ENCODE assay signal across 25 cellular contexts in genomic region chr6:10589983-10590382, GRCh38.
DNase-seq lines count a peak whose midpoint lies in the region; ATAC-seq and TF ChIP-seq lines count a peak whose summit lies in the region.
"Had no signal": no experiment of that assay in that cellular context is flagged by ENCODE, and none has a peak within 500 bp of the region (broad histone marks: within the 10 kb centered on the region; RNA-seq: fewer than 3 reads in every experiment).

No MANE protein-coding gene starts in this region.

- H3K27ac ChIP-seq in cardiac muscle cell = peak overlapping the region; percentile 96
- peak overlapping the region; percentile 70 for H3K27ac ChIP-seq in GM23338 (ENCODE audit: low read depth)
- H3K27ac ChIP-seq in coronary artery = no peak overlapping the region
- H3K27ac ChIP-seq: 22Rv1; A549; BLaER1 treated with 17β-estradiol and CSF1 and Interleukin-3, amounts not matched to agents 10 nM and 100 nM; C4-2B had no signal

- H3K27me3 ChIP-seq in cardiac muscle cell (no peaks in the 10 kb centered on the region), GM23338 (ENCODE audit: insufficient read depth) (no peaks in the 10 kb centered on the region)
- H3K27me3 ChIP-seq: BLaER1 treated with 17β-estradiol and CSF1 and Interleukin-3, amounts not matched to agents 10 nM and 100 nM had no signal

- ATAC-seq in left ventricle myocardium superior (no peak), GM23338 (no peak), WTC11 (no peak), natural killer cell (no peak)
- ATAC-seq: A549; CD8-positive, alpha-beta T cell; GM12878 had no signal

- H3K27me3 Mint-ChIP-seq in GM23338 (ENCODE audit: insufficient read depth, low read depth, poor library complexity) (peaks cover 16% of the 10 kb centered on the region), WTC11 (ENCODE audit: low read depth) (no peaks in the 10 kb centered on the region), natural killer cell (ENCODE audit: low read depth in 2 of 2) (peaks cover 2 to 6% of the 10 kb centered on the region in 2 donors)
- H3K27me3 Mint-ChIP-seq: B cell; CD4-positive, alpha-beta T cell had no signal

- H3K36me3 ChIP-seq in cardiac muscle cell = no peaks in the 10 kb centered on the region
- no peaks in the 10 kb centered on the region; the same call in 1 of the 2 replicates for H3K36me3 ChIP-seq in GM23338 (ENCODE audit: insufficient read depth)
- H3K36me3 ChIP-seq: BLaER1 treated with 17β-estradiol and CSF1 and Interleukin-3, amounts not matched to agents 10 nM and 100 nM had no signal

- peaks cover 22% of the 10 kb centered on the region for H4K20me1 ChIP-seq in GM23338 (replicated peaks; ENCODE audit: insufficient read depth)
- H4K20me1 ChIP-seq: BLaER1 treated with 17β-estradiol and CSF1 and Interleukin-3, amounts not matched to agents 10 nM and 100 nM had no signal

- no peak overlapping the region for H3K4me2 ChIP-seq in GM23338
- H3K4me2 ChIP-seq: A549; BLaER1 treated with 17β-estradiol and CSF1 and Interleukin-3, amounts not matched to agents 10 nM and 100 nM had no signal

- TF ChIP-seq CTCF in cardiac muscle cell (IDR thresholded peaks at IDR 0.05; ENCODE audit: low read depth, low read length) (no peak), GM23338 (conservative IDR thresholded peaks at IDR 0.05; ENCODE audit: low read depth in 2 of 2) (no peak), WTC11 (IDR thresholded peaks at IDR 0.05) (no peak), coronary artery (IDR thresholded peaks at IDR 0.05) (no peak), natural killer cell (IDR thresholded peaks at IDR 0.05) (no peak)

- H3K27ac Mint-ChIP-seq in GM23338 (no peak overlapping the region), WTC11 (no peak overlapping the region), natural killer cell (no peak overlapping the region)
- H3K27ac Mint-ChIP-seq: B cell; CD4-positive, alpha-beta T cell; CD8-positive, alpha-beta T cell had no signal

- H3K4me1 ChIP-seq in cardiac muscle cell (ENCODE audit: low read depth) (peaks cover 22% of the 10 kb centered on the region), GM23338 (ENCODE audit: insufficient read depth) (peaks cover 66% of the 10 kb centered on the region)
- H3K4me1 ChIP-seq: A549 had no signal

- POLR2A ChIA-PET in WTC11 (lab: Charles Lee) = interaction anchor here (0.5 to 1.6 kb wide), 3 partner anchors 12 to 69 kb away, joined by 3 to 4 read pairs (median 3); partner anchors contain the start of gene GCNT2

- H3K79me2 ChIP-seq in GM23338 (replicated peaks; ENCODE audit: insufficient read depth) = peaks cover 95% of the 10 kb centered on the region

- H3K4me1 Mint-ChIP-seq in GM23338 (peaks cover 53% of the 10 kb centered on the region), WTC11 (peaks cover 63% of the 10 kb centered on the region), natural killer cell (no peaks in the 10 kb centered on the region)

- DNase-seq in cardiac muscle cell (ENCODE audit: low read depth in 1 of 2, low spot score in 1 of 2) = no peak
- DNase-seq in left ventricle myocardium superior = no peak
- no peak for DNase-seq in GM23338 (ENCODE audit: low spot score)
- DNase-seq in WTC11 (ENCODE audit: low spot score) = no peak
- peak; percentile 19 for DNase-seq in coronary artery (ENCODE audit: low spot score)
- DNase-seq in hepatic stellate cell (ENCODE audit: low spot score) = no peak
- DNase-seq in natural killer cell = no peak
- DNase-seq in COLO668 (lab: John Stamatoyannopoulos, UW; ENCODE audit: unreplicated experiment) = no peak
- DNase-seq: AML-193; CD4-positive, alpha-beta T cell; CD8-positive, alpha-beta T cell; COR-L47; DMS 273 treated with DMSO at 0.1 percent for 48 hours; DMS153; DMS53; DMS79; DND-41; EL; GDM1 had no signal

- H3K9me3 Mint-ChIP-seq in GM23338 (no peaks in the 10 kb centered on the region), WTC11 (no peaks in the 10 kb centered on the region), natural killer cell (no peaks in the 10 kb centered on the region)
- H3K9me3 Mint-ChIP-seq: CD4-positive, alpha-beta T cell; CD8-positive, alpha-beta T cell had no signal

- intact Hi-C loops in left ventricle myocardium superior (cut with micrococcal nuclease) (no loop called here), natural killer cell (cut with micrococcal nuclease) (no loop called here)

- H3K9me3 ChIP-seq in cardiac muscle cell (ENCODE audit: low read depth) = no peaks in the 10 kb centered on the region
- H3K9me3 ChIP-seq: A549; BLaER1 treated with 17β-estradiol and CSF1 and Interleukin-3, amounts not matched to agents 10 nM and 100 nM had no signal

- H3F3A ChIP-seq in GM23338 (replicated peaks; ENCODE audit: low read depth) = peaks cover 20% of the 10 kb centered on the region

- no peaks in the 10 kb centered on the region for H3K9me2 ChIP-seq in GM23338 (ENCODE audit: insufficient read depth)

- no peak overlapping the region for H2AFZ ChIP-seq in GM23338

- CTCF ChIA-PET in WTC11 (lab: Charles Lee) = no interaction called here

- H3K4me3 Mint-ChIP-seq in GM23338 = no peak overlapping the region
- H3K4me3 Mint-ChIP-seq in WTC11 = no peak overlapping the region
- no peak overlapping the region for H3K4me3 Mint-ChIP-seq in natural killer cell
- H3K4me3 Mint-ChIP-seq: B cell; CD4-positive, alpha-beta T cell; CD8-positive, alpha-beta T cell had no signal

- H3K4me3 ChIP-seq in cardiac muscle cell = no peak overlapping the region
- no peak overlapping the region for H3K4me3 ChIP-seq in GM23338
- H3K4me3 ChIP-seq in coronary artery = no peak overlapping the region
- H3K4me3 ChIP-seq: A549; BLaER1 treated with 17β-estradiol and CSF1 and Interleukin-3, amounts not matched to agents 10 nM and 100 nM; GM12878 had no signal

- peaks cover 19% of the 10 kb centered on the region for H3K36me3 Mint-ChIP-seq in GM23338 (ENCODE audit: low read depth)
- H3K36me3 Mint-ChIP-seq in WTC11 = peaks cover 6% of the 10 kb centered on the region
- H3K36me3 Mint-ChIP-seq in natural killer cell = no peaks in the 10 kb centered on the region
- H3K36me3 Mint-ChIP-seq: CD8-positive, alpha-beta T cell had no signal

TF ChIP-seq in GM23338, 12 proteins besides CTCF, POLR2A, EP300 and RAD21:
- no peak for TF ChIP-seq NANOG (IDR thresholded peaks at IDR 0.05; ENCODE audit: borderline replicate concordance)
- TF ChIP-seq CREB1 (CRISPR knock-in tag; IDR thresholded peaks at IDR 0.05; ENCODE audit: low read depth) = no peak
- no peak for TF ChIP-seq EZH2 (IDR thresholded peaks at IDR 0.05; ENCODE audit: low read depth, unreplicated experiment)
- no peak for TF ChIP-seq EZH2phosphoT487 (IDR thresholded peaks at IDR 0.05; ENCODE audit: unreplicated experiment)

TF ChIP-seq in WTC11, 78 proteins besides CTCF, POLR2A, EP300 and RAD21:
- peak; percentile 88 for TF ChIP-seq ZNF121 (CRISPR knock-in tag; IDR thresholded peaks at IDR 0.05)
- TF ChIP-seq ZNF138 (CRISPR knock-in tag; conservative IDR thresholded peaks at IDR 0.05) = no peak

Comparison
In these comparisons a context has a peak if more than half of its experiments do, and no peak if none do; other contexts are left out.
1. H3K27ac ChIP-seq: peak in cardiac muscle cell (single experiment) and GM23338 (single experiment); none in coronary artery (0 of 2).